ENCODE assay signal across 1 cellular context in genomic region chr3:162538466-162538865, GRCh38.
TF ChIP-seq lines count a peak whose summit lies in the region.

No MANE protein-coding gene starts in this region.

TF ChIP-seq in GM23338, 12 proteins besides CTCF, POLR2A, EP300 and RAD21 (continued from another document):
- no peak for TF ChIP-seq REST (IDR thresholded peaks at IDR 0.05; ENCODE audit: unreplicated experiment)
- TF ChIP-seq CREB1 (CRISPR knock-in tag; IDR thresholded peaks at IDR 0.05; ENCODE audit: low read depth): no peak
- TF ChIP-seq STAT1 (IDR thresholded peaks at IDR 0.05; ENCODE audit: unreplicated experiment): no peak
- no peak for TF ChIP-seq NANOG (IDR thresholded peaks at IDR 0.05; ENCODE audit: borderline replicate concordance)
- TF ChIP-seq EZH2phosphoT487 (IDR thresholded peaks at IDR 0.05; ENCODE audit: unreplicated experiment): no peak
- TF ChIP-seq ZNF114 (CRISPR knock-in tag; IDR thresholded peaks at IDR 0.05): no peak
- TF ChIP-seq ZNF331 (CRISPR knock-in tag; IDR thresholded peaks at IDR 0.05; ENCODE audit: low read depth): no peak
- no peak for TF ChIP-seq EZH2 (IDR thresholded peaks at IDR 0.05; ENCODE audit: low read depth, unreplicated experiment)
